ENCODE assay signal across 25 cellular contexts in genomic region chr13:36135876-36136275, GRCh38. TPM values are rescaled to one million over a fixed set of nuclear protein-coding genes. Genes with fewer than 3 reads are reported as not detected.
"Had no signal": no experiment of that assay in that cellular context is flagged by ENCODE, and none has a peak within 500 bp of the region (broad histone marks: within the 10 kb centered on the region; RNA-seq: fewer than 3 reads in every experiment).

No MANE protein-coding gene starts in this region.

- H3K4me1 Mint-ChIP-seq: naive thymus-derived CD8-positive, alpha-beta T cell; nephron progenitor cell; neural crest cell; stimulated activated effector memory CD8-positive, alpha-beta T cell treated with anti-CD3 and anti-CD28 coated beads, Interleukin-12 subunit alpha, Interleukin-12 subunit beta, amount 100 ng/mL, for 72 hours; stimulated activated naive B cell treated with anti-CD40 and anti-IgM and Interleukin-4, amounts not matched to agents 10 μg/mL and 1 μg/mL and 100 μg/mL, for 72 hours had no signal

- H3K36me3 Mint-ChIP-seq: stimulated activated effector memory CD8-positive, alpha-beta T cell treated with anti-CD3 and anti-CD28 coated beads, Interleukin-12 subunit alpha, Interleukin-12 subunit beta, amount 100 ng/mL, for 72 hours; stimulated activated naive B cell treated with anti-CD40 and anti-IgM and Interleukin-4, amounts not matched to agents 10 μg/mL and 1 μg/mL and 100 μg/mL, for 72 hours; type B pancreatic cell had no signal

- H3K4me3 Mint-ChIP-seq: naive thymus-derived CD8-positive, alpha-beta T cell; natural killer cell treated with Interleukin-12 subunit alpha and Interleukin-12 subunit beta and Interleukin-15 and Interleukin-18, amount 100 ng/mL, for 72 hours; nephron progenitor cell; neural crest cell; stimulated activated effector memory CD8-positive, alpha-beta T cell treated with anti-CD3 and anti-CD28 coated beads, Interleukin-12 subunit alpha, Interleukin-12 subunit beta, amount 100 ng/mL, for 72 hours; stimulated activated naive B cell treated with anti-CD40 and anti-IgM and Interleukin-4, amounts not matched to agents 10 μg/mL and 1 μg/mL and 100 μg/mL, for 72 hours; stimulated activated naive CD8-positive, alpha-beta T cell treated with anti-CD3 and anti-CD28 coated beads, Interleukin-15, Interleukin-2, amounts not matched to agents 100 ng/mL and 50 ng/mL, for 24 hours; type B pancreatic cell had no signal

- H3K27ac Mint-ChIP-seq: naive thymus-derived CD8-positive, alpha-beta T cell; natural killer cell treated with Interleukin-12 subunit alpha and Interleukin-12 subunit beta and Interleukin-15 and Interleukin-18, amount 100 ng/mL, for 72 hours; nephron progenitor cell; stimulated activated effector memory CD8-positive, alpha-beta T cell treated with anti-CD3 and anti-CD28 coated beads, Interleukin-12 subunit alpha, Interleukin-12 subunit beta, amount 100 ng/mL, for 72 hours; stimulated activated naive B cell treated with anti-CD40 and anti-IgM and Interleukin-4, amounts not matched to agents 10 μg/mL and 1 μg/mL and 100 μg/mL, for 72 hours; stimulated activated naive CD8-positive, alpha-beta T cell treated with anti-CD3 and anti-CD28 coated beads, Interleukin-15, Interleukin-2, amounts not matched to agents 100 ng/mL and 50 ng/mL, for 24 hours; type B pancreatic cell had no signal

- H3K9me3 Mint-ChIP-seq: natural killer cell treated with Interleukin-12 subunit alpha and Interleukin-12 subunit beta and Interleukin-15 and Interleukin-18, amount 100 ng/mL, for 72 hours; nephron progenitor cell; type B pancreatic cell had no signal

- DNase-seq: naive thymus-derived CD8-positive, alpha-beta T cell; nephron progenitor cell; nucleus accumbens; pancreas; right cardiac atrium; right lobe of liver; sigmoid colon; small intestine; stimulated activated CD4-positive, alpha-beta T cell treated with anti-CD3 and anti-CD28 coated beads, Interleukin-15, amount 100 ng/mL, for 24 hours; stimulated activated CD4-positive, alpha-beta T cell treated with anti-CD3 and anti-CD28 coated beads, Interleukin-2, amount 100 ng/mL, for 24 hours; stimulated activated CD4-positive, alpha-beta T cell treated with anti-CD3 and anti-CD28 coated beads, Interleukin-2, amount 100 ng/mL, for 48 hours; stimulated activated CD4-positive, alpha-beta T cell treated with anti-CD3 and anti-CD28 coated beads, Interleukin-4, amount 100 ng/mL, for 24 hours; stimulated activated naive B cell treated with anti-CD40 and anti-IgM and Interleukin-4, amounts not matched to agents 10 μg/mL and 1 μg/mL and 100 μg/mL, for 72 hours; stimulated activated naive CD4-positive, alpha-beta T cell treated with Interleukin-2 at 50 U/mL for 16 hours; stomach; testis; tibial artery; transverse colon; upper lobe of right lung; uterus had no signal

- ATAC-seq: naive thymus-derived CD8-positive, alpha-beta T cell; natural killer cell treated with Interleukin-12 subunit alpha and Interleukin-12 subunit beta and Interleukin-15 and Interleukin-18, amount 100 ng/mL, for 72 hours; pancreas; right cardiac atrium; right lobe of liver; stimulated activated effector memory CD8-positive, alpha-beta T cell treated with anti-CD3 and anti-CD28 coated beads, Interleukin-12 subunit alpha, Interleukin-12 subunit beta, amount 100 ng/mL, for 72 hours; stimulated activated naive B cell treated with anti-CD40 and anti-IgM and Interleukin-4, amounts not matched to agents 10 μg/mL and 1 μg/mL and 100 μg/mL, for 72 hours; upper lobe of right lung had no signal

RNA-seq across cellular contexts. Expression of gene DCLK1, which starts 4.7 kb away (rescaled TPM):
- total RNA-seq: naive thymus-derived CD8-positive, alpha-beta T cell; natural killer cell treated with Interleukin-12 subunit alpha and Interleukin-12 subunit beta and Interleukin-15 and Interleukin-18, amount 100 ng/mL, for 72 hours had no signal
